Comparison of ENCODE assay signal across 10 cellular contexts in genomic region chr4:107689912-107690587, GRCh38. TPM values are rescaled to one million over a fixed set of nuclear protein-coding genes. Genes with fewer than 3 reads are reported as not detected.
DNase-seq lines count a peak whose midpoint lies in the region; ATAC-seq, FAIRE-seq and TF ChIP-seq lines count a peak whose summit lies in the region.
"Had no signal": no experiment of that assay in that cellular context is flagged by ENCODE, and none has a peak within 500 bp of the region (broad histone marks: within the 10 kb centered on the region; RNA-seq: fewer than 3 reads in every experiment).

No MANE protein-coding gene starts in this region.

- no peaks in the 10 kb centered on the region for H3K4me1 Mint-ChIP-seq in astrocyte (ENCODE audit: low read depth, unreplicated experiment)

- H4K20me1 ChIP-seq in astrocyte (ENCODE audit: insufficient read depth, low read length): peaks cover 24% of the 10 kb centered on the region

- FAIRE-seq in astrocyte (lab: Jason Lieb, UNC): peak; percentile 98

- H2BK120ac ChIP-seq in mesenchymal stem cell (ENCODE audit: low read depth, low read length): no peak overlapping the region

- intact Hi-C loops in left ventricle myocardium superior (cut with micrococcal nuclease): no loop called here

- no peak for TF ChIP-seq CTCF in astrocyte (IDR thresholded peaks at IDR 0.05; ENCODE audit: insufficient read depth, low read depth, low read length)

- H4K8ac ChIP-seq in mesenchymal stem cell (ENCODE audit: low read length): no peak overlapping the region

- peaks cover 28% of the 10 kb centered on the region for H3K79me1 ChIP-seq in mesenchymal stem cell (replicated peaks; ENCODE audit: low read length, poor library complexity, severe bottlenecking)

- no peak overlapping the region for H3K18ac ChIP-seq in mesenchymal stem cell (ENCODE audit: low read depth in 1 of 2, low read length in 2 of 2)

- H3K27me3 ChIP-seq in astrocyte (ENCODE audit: insufficient read depth, low read length): no peaks in the 10 kb centered on the region
- no peaks in the 10 kb centered on the region for H3K27me3 ChIP-seq in mesenchymal stem cell (ENCODE audit: control insufficient read depth in 1 of 2, insufficient read depth in 1 of 2, low read length in 2 of 2)

- no peak overlapping the region for H3K4ac ChIP-seq in mesenchymal stem cell (ENCODE audit: low read depth in 1 of 2, low read length in 2 of 2)

- H3K36me3 Mint-ChIP-seq in astrocyte (ENCODE audit: low read depth, unreplicated experiment): peaks cover 17% of the 10 kb centered on the region

- no peak overlapping the region for H3K27ac Mint-ChIP-seq in astrocyte (ENCODE audit: unreplicated experiment)

- H3K4me1 ChIP-seq in astrocyte (ENCODE audit: insufficient read depth, low read length): peaks cover 6% of the 10 kb centered on the region
- peaks cover 6% of the 10 kb centered on the region for H3K4me1 ChIP-seq in mesenchymal stem cell (ENCODE audit: control insufficient read depth, insufficient read depth, low read depth, low read length)

- H3K9ac ChIP-seq in astrocyte (ENCODE audit: low read length) (no peak overlapping the region), mesenchymal stem cell (ENCODE audit: low read length) (no peak overlapping the region)

- no peak overlapping the region for H2BK15ac ChIP-seq in mesenchymal stem cell (ENCODE audit: low read depth, poor library complexity, severe bottlenecking)

- ATAC-seq in HG02938 (IDR thresholded peaks at IDR 0.05; ENCODE audit: unreplicated experiment) (peak; percentile 54), left ventricle myocardium superior (no peak)
- ATAC-seq: left lobe of liver had no signal

- H3K23ac ChIP-seq in mesenchymal stem cell (ENCODE audit: low read length in 2 of 2): peak overlapping the region in 1 of 2 experiments; percentile 72

- H3K4me3 Mint-ChIP-seq in astrocyte (ENCODE audit: unreplicated experiment): no peak overlapping the region

- H3K4me3 ChIP-seq in astrocyte (ENCODE audit: insufficient read depth, low read depth, low read length): no peak overlapping the region
- no peak overlapping the region for H3K4me3 ChIP-seq in mesenchymal stem cell (ENCODE audit: insufficient read depth in 1 of 2, low read depth in 1 of 2, low read length in 2 of 2)

- H2AFZ ChIP-seq in astrocyte (ENCODE audit: low read depth, low read length) (no peak overlapping the region), mesenchymal stem cell (ENCODE audit: low read depth, low read length) (no peak overlapping the region)

- H4K91ac ChIP-seq in mesenchymal stem cell (ENCODE audit: low read length): no peak overlapping the region

- peak overlapping the region; percentile 50 for H3K4me2 ChIP-seq in astrocyte (ENCODE audit: low read length)
- H3K4me2 ChIP-seq in mesenchymal stem cell (ENCODE audit: low read length, poor library complexity, severe bottlenecking): no peak overlapping the region

- H3K36me3 ChIP-seq in astrocyte (ENCODE audit: insufficient read depth, low read length): peaks cover 19% of the 10 kb centered on the region
- H3K36me3 ChIP-seq in mesenchymal stem cell (ENCODE audit: control insufficient read depth in 1 of 2, insufficient read depth in 2 of 2, low read depth in 1 of 2, low read length in 2 of 2): peaks cover 3 to 37% of the 10 kb centered on the region in 2 experiments

- no peaks in the 10 kb centered on the region for H3K27me3 Mint-ChIP-seq in astrocyte (ENCODE audit: low read depth, unreplicated experiment)

- H3K9me3 ChIP-seq in astrocyte (ENCODE audit: insufficient read depth, low read depth, low read length) (no peaks in the 10 kb centered on the region), mesenchymal stem cell (ENCODE audit: control insufficient read depth, low read length) (no peaks in the 10 kb centered on the region)

- H2AK5ac ChIP-seq in mesenchymal stem cell (ENCODE audit: low read length, severe bottlenecking): peak overlapping the region; percentile 20

- peaks cover 24% of the 10 kb centered on the region for H3K79me2 ChIP-seq in astrocyte (ENCODE audit: insufficient read depth, low read length)

- 68% methylated on average over 2 of the region's 2 CpGs for WGBS in mesenchymal stem cell

- H3K14ac ChIP-seq in mesenchymal stem cell (ENCODE audit: low read length in 2 of 2): no peak overlapping the region

- peak; percentile 58 for DNase-seq in GM04503 (ENCODE audit: low read depth)
- peak; percentile 94 for DNase-seq in astrocyte (ENCODE audit: low read depth)
- peak; percentile 80 for DNase-seq in mesenchymal stem cell
- no peak for DNase-seq in left ventricle myocardium superior
- DNase-seq in T1000 (lab: John Stamatoyannopoulos, UW): no peak
- no peak for DNase-seq in stimulated activated CD4-positive, alpha-beta T cell treated with anti-CD3 and anti-CD28 coated beads, Interleukin-12 subunit alpha, Interleukin-12 subunit beta, amount 100 ng/mL, for 4 hours
- DNase-seq in OCI-M2 (lab: John Stamatoyannopoulos, UW; ENCODE audit: unreplicated experiment): no peak
- DNase-seq: substantia nigra had no signal

- peaks cover 2% of the 10 kb centered on the region for H3K9me3 Mint-ChIP-seq in astrocyte (ENCODE audit: unreplicated experiment)

- H2BK12ac ChIP-seq in mesenchymal stem cell (ENCODE audit: low read length in 2 of 2): peak overlapping the region in 1 of 2 experiments; percentile 71

- H2BK5ac ChIP-seq in mesenchymal stem cell (ENCODE audit: low read depth, low read length, poor library complexity, severe bottlenecking): no peak overlapping the region

- peak overlapping the region; percentile 62 for H3K27ac ChIP-seq in astrocyte (ENCODE audit: low read depth, low read length)
- H3K27ac ChIP-seq in mesenchymal stem cell (ENCODE audit: low read length, poor library complexity, severe bottlenecking): peak overlapping the region; percentile 68

RNA-seq across cellular contexts. Expression of gene PAPSS1, which starts 30.0 kb away (rescaled TPM):
- total RNA-seq in astrocyte: 100 and 102 TPM in 2 replicates
- polyA plus RNA-seq in mesenchymal stem cell (2013, experiment 1 of 2): 44.7 TPM
- 50.7 TPM for polyA plus RNA-seq in mesenchymal stem cell (2013, experiment 2 of 2)
- 9.6 TPM for total RNA-seq in left ventricle myocardium superior

Comparison
In these comparisons a context has a peak if more than half of its experiments do, and no peak if none do; other contexts are left out.
1. DNase-seq: peak in GM04503 (single experiment), astrocyte (single experiment) and mesenchymal stem cell (single experiment); none in left ventricle myocardium superior (single experiment), T1000 (single experiment), stimulated activated CD4-positive, alpha-beta T cell treated with anti-CD3 and anti-CD28 coated beads, Interleukin-12 subunit alpha, Interleukin-12 subunit beta, amount 100 ng/mL, for 4 hours (single experiment) and OCI-M2 (single experiment).